Comparison of ENCODE assay signal across 1 cellular context in genomic region chr2:54609647-54610046, GRCh38.
A peak's percentile ranks its signal among the peaks of the same experiment; 100 is the strongest.
TF ChIP-seq lines count a peak whose summit lies in the region.

No MANE protein-coding gene starts in this region.

TF ChIP-seq in HepG2, 621 proteins besides CTCF, POLR2A, EP300 and RAD21 (continued from another document and continues in another):
- no peak for TF ChIP-seq ZUFSP (CRISPR knock-in tag; IDR thresholded peaks at IDR 0.05; ENCODE audit: borderline replicate concordance)
- TF ChIP-seq SIN3A (IDR thresholded peaks at IDR 0.05; ENCODE audit: borderline replicate concordance, low read depth, low read length), result 0 out of 2 replicates have a peak, but pooled peaks have one; percentile 30
- no peak for TF ChIP-seq MBD4 (IDR thresholded peaks at IDR 0.05; ENCODE audit: borderline replicate concordance, low read length)
- TF ChIP-seq SRF (IDR thresholded peaks at IDR 0.05; ENCODE audit: low read depth, low read length), result no peak
- TF ChIP-seq ATF1 (CRISPR knock-in tag; IDR thresholded peaks at IDR 0.05), result no peak
- TF ChIP-seq NFYC (CRISPR knock-in tag; IDR thresholded peaks at IDR 0.05), result no peak
- TF ChIP-seq NFKB2 (CRISPR knock-in tag; IDR thresholded peaks at IDR 0.05; ENCODE audit: borderline replicate concordance), result no peak
- TF ChIP-seq ZNF276 (CRISPR knock-in tag; IDR thresholded peaks at IDR 0.05; ENCODE audit: low read depth), result no peak
- no peak; the same call in 1 of the 2 replicates for TF ChIP-seq ZBTB37 (CRISPR knock-in tag; IDR thresholded peaks at IDR 0.05)
- no peak for TF ChIP-seq ZNF746 (CRISPR knock-in tag; IDR thresholded peaks at IDR 0.05)
- no peak for TF ChIP-seq KDM3A (CRISPR knock-in tag; IDR thresholded peaks at IDR 0.05; ENCODE audit: low read depth)
- no peak for TF ChIP-seq MYPOP (CRISPR knock-in tag; IDR thresholded peaks at IDR 0.05)
- peak; percentile 49; the same call in 1 of the 2 replicates for TF ChIP-seq FOXP4 (CRISPR knock-in tag; IDR thresholded peaks at IDR 0.05)
- TF ChIP-seq EZH2 (conservative IDR thresholded peaks at IDR 0.05; ENCODE audit: low read depth, low read length), result no peak
- TF ChIP-seq ZNF18 (CRISPR knock-in tag; IDR thresholded peaks at IDR 0.05; ENCODE audit: insufficient replicate concordance), result no peak
- TF ChIP-seq ZNF644 (CRISPR knock-in tag; IDR thresholded peaks at IDR 0.05; ENCODE audit: low read depth), result peak; percentile 56; the same call in 1 of the 2 replicates
- TF ChIP-seq IRX3 (CRISPR knock-in tag; IDR thresholded peaks at IDR 0.05; ENCODE audit: borderline replicate concordance, low read depth), result no peak
- TF ChIP-seq ZNF678 (CRISPR knock-in tag; IDR thresholded peaks at IDR 0.05), result no peak
- TF ChIP-seq MTA3 (CRISPR knock-in tag; IDR thresholded peaks at IDR 0.05), result no peak
- TF ChIP-seq ZNF274 (CRISPR knock-in tag; IDR thresholded peaks at IDR 0.05), result no peak
- no peak for TF ChIP-seq MZF1 (CRISPR knock-in tag; IDR thresholded peaks at IDR 0.05; ENCODE audit: borderline replicate concordance)
- TF ChIP-seq ZNF225 (CRISPR knock-in tag; IDR thresholded peaks at IDR 0.05), result no peak
- TF ChIP-seq CHD4 (IDR thresholded peaks at IDR 0.05; ENCODE audit: borderline replicate concordance, low read length), result no peak
- TF ChIP-seq AHDC1 (CRISPR knock-in tag; IDR thresholded peaks at IDR 0.05; ENCODE audit: borderline replicate concordance), result peak; percentile 81; the same call in 1 of the 2 replicates
- TF ChIP-seq ATM (IDR thresholded peaks at IDR 0.05; ENCODE audit: borderline replicate concordance), result no peak
- no peak for TF ChIP-seq EED (CRISPR knock-in tag; IDR thresholded peaks at IDR 0.05)
- TF ChIP-seq MAX (IDR thresholded peaks at IDR 0.05), result no peak
- TF ChIP-seq ZBTB1 (CRISPR knock-in tag; IDR thresholded peaks at IDR 0.05; ENCODE audit: borderline replicate concordance), result no peak
- TF ChIP-seq GFI1 (CRISPR knock-in tag; IDR thresholded peaks at IDR 0.05; ENCODE audit: borderline replicate concordance), result no peak
- TF ChIP-seq ZNF777 (CRISPR knock-in tag; IDR thresholded peaks at IDR 0.05), result no peak
- no peak; the same call in 1 of the 2 replicates for TF ChIP-seq STAG1 (CRISPR knock-in tag; IDR thresholded peaks at IDR 0.05)
- TF ChIP-seq FUBP1 (CRISPR knock-in tag; IDR thresholded peaks at IDR 0.05; ENCODE audit: borderline replicate concordance), result no peak
- peak; percentile 72 for TF ChIP-seq ZFP82 (CRISPR knock-in tag; IDR thresholded peaks at IDR 0.05; ENCODE audit: borderline replicate concordance)
- peak; percentile 61 for TF ChIP-seq FOXA3 (CRISPR knock-in tag; IDR thresholded peaks at IDR 0.05)
- no peak for TF ChIP-seq ZBTB25 (CRISPR knock-in tag; IDR thresholded peaks at IDR 0.05)
- TF ChIP-seq ATF7-NPFF (CRISPR knock-in tag; IDR thresholded peaks at IDR 0.05; ENCODE audit: low read depth), result no peak
- TF ChIP-seq PATZ1 (CRISPR knock-in tag; IDR thresholded peaks at IDR 0.05), result peak; percentile 19; the same call in 1 of the 2 replicates
- TF ChIP-seq MXD3 (CRISPR knock-in tag; IDR thresholded peaks at IDR 0.05), result no peak
